1 cellular context compared by ENCODE assay signal in genomic region chr10:17229016-17229716, GRCh38.
A peak's percentile ranks its signal among the peaks of the same experiment; 100 is the strongest.
TF ChIP-seq lines count a peak whose summit lies in the region.

No MANE protein-coding gene starts in this region.

TF ChIP-seq in K562, 482 proteins besides CTCF, POLR2A, EP300 and RAD21 (continued from another document and continues in another):
- TF ChIP-seq RAD51 (IDR thresholded peaks at IDR 0.05; ENCODE audit: borderline replicate concordance, low read depth) = no peak
- TF ChIP-seq, protein P1, sequence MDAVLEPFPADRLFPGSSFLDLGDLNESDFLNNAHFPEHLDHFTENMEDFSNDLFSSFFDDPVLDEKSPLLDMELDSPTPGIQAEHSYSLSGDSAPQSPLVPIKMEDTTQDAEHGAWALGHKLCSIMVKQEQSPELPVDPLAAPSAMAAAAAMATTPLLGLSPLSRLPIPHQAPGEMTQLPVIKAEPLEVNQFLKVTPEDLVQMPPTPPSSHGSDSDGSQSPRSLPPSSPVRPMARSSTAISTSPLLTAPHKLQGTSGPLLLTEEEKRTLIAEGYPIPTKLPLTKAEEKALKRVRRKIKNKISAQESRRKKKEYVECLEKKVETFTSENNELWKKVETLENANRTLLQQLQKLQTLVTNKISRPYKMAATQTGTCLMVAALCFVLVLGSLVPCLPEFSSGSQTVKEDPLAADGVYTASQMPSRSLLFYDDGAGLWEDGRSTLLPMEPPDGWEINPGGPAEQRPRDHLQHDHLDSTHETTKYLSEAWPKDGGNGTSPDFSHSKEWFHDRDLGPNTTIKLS (IDR thresholded peaks at IDR 0.05; ENCODE audit: borderline replicate concordance, low read depth) = no peak
- TF ChIP-seq ID3 (CRISPR knock-in tag; IDR thresholded peaks at IDR 0.05) = no peak
- TF ChIP-seq ID3 (tag; IDR thresholded peaks at IDR 0.05) = 0 out of 2 replicates have a peak, but pooled peaks have one; percentile 43
- TF ChIP-seq JUNB (CRISPR knock-in tag; conservative IDR thresholded peaks at IDR 0.05) = no peak
- TF ChIP-seq, protein P2, sequence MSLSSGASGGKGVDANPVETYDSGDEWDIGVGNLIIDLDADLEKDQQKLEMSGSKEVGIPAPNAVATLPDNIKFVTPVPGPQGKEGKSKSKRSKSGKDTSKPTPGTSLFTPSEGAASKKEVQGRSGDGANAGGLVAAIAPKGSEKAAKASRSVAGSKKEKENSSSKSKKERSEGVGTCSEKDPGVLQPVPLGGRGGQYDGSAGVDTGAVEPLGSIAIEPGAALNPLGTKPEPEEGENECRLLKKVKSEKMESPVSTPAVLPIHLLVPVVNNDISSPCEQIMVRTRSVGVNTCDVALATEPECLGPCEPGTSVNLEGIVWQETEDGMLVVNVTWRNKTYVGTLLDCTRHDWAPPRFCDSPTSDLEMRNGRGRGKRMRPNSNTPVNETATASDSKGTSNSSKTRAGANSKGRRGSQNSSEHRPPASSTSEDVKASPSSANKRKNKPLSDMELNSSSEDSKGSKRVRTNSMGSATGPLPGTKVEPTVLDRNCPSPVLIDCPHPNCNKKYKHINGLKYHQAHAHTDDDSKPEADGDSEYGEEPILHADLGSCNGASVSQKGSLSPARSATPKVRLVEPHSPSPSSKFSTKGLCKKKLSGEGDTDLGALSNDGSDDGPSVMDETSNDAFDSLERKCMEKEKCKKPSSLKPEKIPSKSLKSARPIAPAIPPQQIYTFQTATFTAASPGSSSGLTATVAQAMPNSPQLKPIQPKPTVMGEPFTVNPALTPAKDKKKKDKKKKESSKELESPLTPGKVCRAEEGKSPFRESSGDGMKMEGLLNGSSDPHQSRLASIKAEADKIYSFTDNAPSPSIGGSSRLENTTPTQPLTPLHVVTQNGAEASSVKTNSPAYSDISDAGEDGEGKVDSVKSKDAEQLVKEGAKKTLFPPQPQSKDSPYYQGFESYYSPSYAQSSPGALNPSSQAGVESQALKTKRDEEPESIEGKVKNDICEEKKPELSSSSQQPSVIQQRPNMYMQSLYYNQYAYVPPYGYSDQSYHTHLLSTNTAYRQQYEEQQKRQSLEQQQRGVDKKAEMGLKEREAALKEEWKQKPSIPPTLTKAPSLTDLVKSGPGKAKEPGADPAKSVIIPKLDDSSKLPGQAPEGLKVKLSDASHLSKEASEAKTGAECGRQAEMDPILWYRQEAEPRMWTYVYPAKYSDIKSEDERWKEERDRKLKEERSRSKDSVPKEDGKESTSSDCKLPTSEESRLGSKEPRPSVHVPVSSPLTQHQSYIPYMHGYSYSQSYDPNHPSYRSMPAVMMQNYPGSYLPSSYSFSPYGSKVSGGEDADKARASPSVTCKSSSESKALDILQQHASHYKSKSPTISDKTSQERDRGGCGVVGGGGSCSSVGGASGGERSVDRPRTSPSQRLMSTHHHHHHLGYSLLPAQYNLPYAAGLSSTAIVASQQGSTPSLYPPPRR (CRISPR knock-in tag; IDR thresholded peaks at IDR 0.05; ENCODE audit: borderline replicate concordance) = no peak
- peak; percentile 45; the same call in 1 of the 2 replicates for TF ChIP-seq EGR1 (conservative IDR thresholded peaks at IDR 0.05)
- no peak for TF ChIP-seq TOE1 (IDR thresholded peaks at IDR 0.05; ENCODE audit: borderline replicate concordance)
- TF ChIP-seq TOE1 (CRISPR knock-in tag; IDR thresholded peaks at IDR 0.05; ENCODE audit: borderline replicate concordance, low read depth) = peak; percentile 77; the same call in 1 of the 2 replicates
- TF ChIP-seq HNRNPK (IDR thresholded peaks at IDR 0.05; ENCODE audit: low read depth, low read length, poor library complexity, severe bottlenecking) = peak; percentile 33
- peak; percentile 86 for TF ChIP-seq POLR2G (IDR thresholded peaks at IDR 0.05; ENCODE audit: low read depth, low read length)
- TF ChIP-seq, protein P3, sequence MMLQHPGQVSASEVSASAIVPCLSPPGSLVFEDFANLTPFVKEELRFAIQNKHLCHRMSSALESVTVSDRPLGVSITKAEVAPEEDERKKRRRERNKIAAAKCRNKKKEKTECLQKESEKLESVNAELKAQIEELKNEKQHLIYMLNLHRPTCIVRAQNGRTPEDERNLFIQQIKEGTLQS (IDR thresholded peaks at IDR 0.05) = no peak
- TF ChIP-seq, protein P3 (CRISPR knock-in tag; conservative IDR thresholded peaks at IDR 0.05) = no peak
- TF ChIP-seq YBX1 (IDR thresholded peaks at IDR 0.05) = no peak
- 0 out of 2 replicates have a peak, but pooled peaks have one; percentile 49 for TF ChIP-seq ZNF589 (CRISPR knock-in tag; IDR thresholded peaks at IDR 0.05; ENCODE audit: low read depth)
- TF ChIP-seq GTF2B (IDR thresholded peaks at IDR 0.05; ENCODE audit: extremely low read depth, insufficient read length) = peak; percentile 40
- TF ChIP-seq, protein P4, sequence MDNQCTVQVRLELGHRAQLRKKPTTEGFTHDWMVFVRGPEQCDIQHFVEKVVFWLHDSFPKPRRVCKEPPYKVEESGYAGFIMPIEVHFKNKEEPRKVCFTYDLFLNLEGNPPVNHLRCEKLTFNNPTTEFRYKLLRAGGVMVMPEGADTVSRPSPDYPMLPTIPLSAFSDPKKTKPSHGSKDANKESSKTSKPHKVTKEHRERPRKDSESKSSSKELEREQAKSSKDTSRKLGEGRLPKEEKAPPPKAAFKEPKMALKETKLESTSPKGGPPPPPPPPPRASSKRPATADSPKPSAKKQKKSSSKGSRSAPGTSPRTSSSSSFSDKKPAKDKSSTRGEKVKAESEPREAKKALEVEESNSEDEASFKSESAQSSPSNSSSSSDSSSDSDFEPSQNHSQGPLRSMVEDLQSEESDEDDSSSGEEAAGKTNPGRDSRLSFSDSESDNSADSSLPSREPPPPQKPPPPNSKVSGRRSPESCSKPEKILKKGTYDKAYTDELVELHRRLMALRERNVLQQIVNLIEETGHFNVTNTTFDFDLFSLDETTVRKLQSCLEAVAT (IDR thresholded peaks at IDR 0.05) = peak; percentile 70 to 79
- TF ChIP-seq L3MBTL2 (IDR thresholded peaks at IDR 0.05) = peak; percentile 89
- TF ChIP-seq MAX (CRISPR knock-in tag; IDR thresholded peaks at IDR 0.05) = peak; percentile 94
- no peak for TF ChIP-seq BRCA1 (IDR thresholded peaks at IDR 0.05)
- no peak; the same call in 1 of the 2 replicates for TF ChIP-seq BRCA1 (CRISPR knock-in tag; IDR thresholded peaks at IDR 0.05)
- TF ChIP-seq SAFB (IDR thresholded peaks at IDR 0.05; ENCODE audit: borderline replicate concordance, low read depth, low read length) = 0 out of 2 replicates have a peak, but pooled peaks have one; percentile 33
- TF ChIP-seq ELK1 (CRISPR knock-in tag; IDR thresholded peaks at IDR 0.05) = no peak
- peak; percentile 81; the same call in 1 of the 2 replicates for TF ChIP-seq ZC3H4 (CRISPR knock-in tag; IDR thresholded peaks at IDR 0.05; ENCODE audit: borderline replicate concordance)
- peak; percentile 50; the same call in 1 of the 2 replicates for TF ChIP-seq ARID4B (CRISPR knock-in tag; IDR thresholded peaks at IDR 0.05)
- peak; percentile 43; the same call in 1 of the 2 replicates for TF ChIP-seq THAP7 (CRISPR knock-in tag; IDR thresholded peaks at IDR 0.05)
- peak; percentile 82 for TF ChIP-seq RBFOX2 (IDR thresholded peaks at IDR 0.05; ENCODE audit: low read depth, low read length)
- no peak for TF ChIP-seq THRAP3 (IDR thresholded peaks at IDR 0.05; ENCODE audit: borderline replicate concordance)
- TF ChIP-seq, protein P5, sequence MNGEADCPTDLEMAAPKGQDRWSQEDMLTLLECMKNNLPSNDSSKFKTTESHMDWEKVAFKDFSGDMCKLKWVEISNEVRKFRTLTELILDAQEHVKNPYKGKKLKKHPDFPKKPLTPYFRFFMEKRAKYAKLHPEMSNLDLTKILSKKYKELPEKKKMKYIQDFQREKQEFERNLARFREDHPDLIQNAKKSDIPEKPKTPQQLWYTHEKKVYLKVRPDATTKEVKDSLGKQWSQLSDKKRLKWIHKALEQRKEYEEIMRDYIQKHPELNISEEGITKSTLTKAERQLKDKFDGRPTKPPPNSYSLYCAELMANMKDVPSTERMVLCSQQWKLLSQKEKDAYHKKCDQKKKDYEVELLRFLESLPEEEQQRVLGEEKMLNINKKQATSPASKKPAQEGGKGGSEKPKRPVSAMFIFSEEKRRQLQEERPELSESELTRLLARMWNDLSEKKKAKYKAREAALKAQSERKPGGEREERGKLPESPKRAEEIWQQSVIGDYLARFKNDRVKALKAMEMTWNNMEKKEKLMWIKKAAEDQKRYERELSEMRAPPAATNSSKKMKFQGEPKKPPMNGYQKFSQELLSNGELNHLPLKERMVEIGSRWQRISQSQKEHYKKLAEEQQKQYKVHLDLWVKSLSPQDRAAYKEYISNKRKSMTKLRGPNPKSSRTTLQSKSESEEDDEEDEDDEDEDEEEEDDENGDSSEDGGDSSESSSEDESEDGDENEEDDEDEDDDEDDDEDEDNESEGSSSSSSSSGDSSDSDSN (IDR thresholded peaks at IDR 0.05; ENCODE audit: borderline replicate concordance in 1 of 2, low read depth in 2 of 2, low read length in 2 of 2) = peak; percentile 73; a peak in 3 of 4 replicates
- TF ChIP-seq CBX1 (IDR thresholded peaks at IDR 0.05; ENCODE audit: low read depth) = peak; percentile 48; the same call in 1 of the 2 replicates
- TF ChIP-seq, protein P6, sequence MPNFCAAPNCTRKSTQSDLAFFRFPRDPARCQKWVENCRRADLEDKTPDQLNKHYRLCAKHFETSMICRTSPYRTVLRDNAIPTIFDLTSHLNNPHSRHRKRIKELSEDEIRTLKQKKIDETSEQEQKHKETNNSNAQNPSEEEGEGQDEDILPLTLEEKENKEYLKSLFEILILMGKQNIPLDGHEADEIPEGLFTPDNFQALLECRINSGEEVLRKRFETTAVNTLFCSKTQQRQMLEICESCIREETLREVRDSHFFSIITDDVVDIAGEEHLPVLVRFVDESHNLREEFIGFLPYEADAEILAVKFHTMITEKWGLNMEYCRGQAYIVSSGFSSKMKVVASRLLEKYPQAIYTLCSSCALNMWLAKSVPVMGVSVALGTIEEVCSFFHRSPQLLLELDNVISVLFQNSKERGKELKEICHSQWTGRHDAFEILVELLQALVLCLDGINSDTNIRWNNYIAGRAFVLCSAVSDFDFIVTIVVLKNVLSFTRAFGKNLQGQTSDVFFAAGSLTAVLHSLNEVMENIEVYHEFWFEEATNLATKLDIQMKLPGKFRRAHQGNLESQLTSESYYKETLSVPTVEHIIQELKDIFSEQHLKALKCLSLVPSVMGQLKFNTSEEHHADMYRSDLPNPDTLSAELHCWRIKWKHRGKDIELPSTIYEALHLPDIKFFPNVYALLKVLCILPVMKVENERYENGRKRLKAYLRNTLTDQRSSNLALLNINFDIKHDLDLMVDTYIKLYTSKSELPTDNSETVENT (CRISPR knock-in tag; IDR thresholded peaks at IDR 0.05) = peak; percentile 21; the same call in 1 of the 2 replicates
